Comparison of ENCODE assay signal across 1 cellular context in genomic region chr9:135499326-135500070, GRCh38.
TF ChIP-seq lines count a peak whose summit lies in the region.

No MANE protein-coding gene starts in this region.

TF ChIP-seq in GM12878, 131 proteins besides CTCF, POLR2A, EP300 and RAD21:
- TF ChIP-seq STAT1 (conservative IDR thresholded peaks at IDR 0.05) = no peak
- TF ChIP-seq MXI1 (IDR thresholded peaks at IDR 0.05; ENCODE audit: low read depth, low read length) = peak; percentile 96
- TF ChIP-seq LARP7 (IDR thresholded peaks at IDR 0.05) = 0 out of 2 replicates have a peak, but pooled peaks have one; percentile 24
- no peak for TF ChIP-seq IKZF2 (IDR thresholded peaks at IDR 0.05)
- TF ChIP-seq IKZF1 (conservative IDR thresholded peaks at IDR 0.05) = peak; percentile 21
- peak; percentile 75; the same call in 1 of the 2 replicates for TF ChIP-seq RELB (IDR thresholded peaks at IDR 0.05; ENCODE audit: low read depth)
- no peak for TF ChIP-seq ZNF384 (IDR thresholded peaks at IDR 0.05; ENCODE audit: borderline replicate concordance, low read depth, low read length)
- TF ChIP-seq TBL1XR1 (IDR thresholded peaks at IDR 0.05; ENCODE audit: low read depth, low read length) = peak; percentile 57; the same call in 1 of the 2 replicates
- peak; percentile 50 for TF ChIP-seq ZBTB11 (CRISPR knock-in tag; IDR thresholded peaks at IDR 0.05)
- TF ChIP-seq MEF2B (IDR thresholded peaks at IDR 0.05; ENCODE audit: partially characterized antibody, poor library complexity, severe bottlenecking) = peak; percentile 12
- no peak for TF ChIP-seq FOXK2 (IDR thresholded peaks at IDR 0.05)
- TF ChIP-seq RAD51 (IDR thresholded peaks at IDR 0.05) = peak; percentile 98
- peak; percentile 95 for TF ChIP-seq SIN3A (IDR thresholded peaks at IDR 0.05; ENCODE audit: low read depth, low read length)
- peak; percentile 92 for TF ChIP-seq BMI1 (IDR thresholded peaks at IDR 0.05; ENCODE audit: borderline replicate concordance)
- TF ChIP-seq HCFC1 (IDR thresholded peaks at IDR 0.05; ENCODE audit: low read length) = peak; percentile 54
- TF ChIP-seq SP1 (IDR thresholded peaks at IDR 0.05; ENCODE audit: low read depth, low read length) = peak; percentile 30
- TF ChIP-seq PRDM15 (CRISPR knock-in tag; IDR thresholded peaks at IDR 0.05) = 0 out of 2 replicates have a peak, but pooled peaks have one; percentile 38
- TF ChIP-seq USF1 (IDR thresholded peaks at IDR 0.05; ENCODE audit: borderline replicate concordance, extremely low read length, insufficient read depth, low read depth, low read length) = peak; percentile 97
- TF ChIP-seq BHLHE40 (IDR thresholded peaks at IDR 0.05; ENCODE audit: borderline replicate concordance in 1 of 2, low read depth in 2 of 2, low read length in 1 of 2) = peak; percentile 80 to 98
- no peak for TF ChIP-seq SMARCA5 (IDR thresholded peaks at IDR 0.05)
- peak; percentile 69; the same call in 1 of the 2 replicates for TF ChIP-seq ATF3 (IDR thresholded peaks at IDR 0.05; ENCODE audit: borderline replicate concordance, extremely low read depth, low read depth, low read length)
- TF ChIP-seq MEF2A (IDR thresholded peaks at IDR 0.05; ENCODE audit: insufficient read depth, low read depth, low read length) = no peak
- TF ChIP-seq NKRF (conservative IDR thresholded peaks at IDR 0.05) = peak; percentile 94
- peak; percentile 26; the same call in 1 of the 2 replicates for TF ChIP-seq BACH1 (IDR thresholded peaks at IDR 0.05; ENCODE audit: borderline replicate concordance)
- TF ChIP-seq USF2 (IDR thresholded peaks at IDR 0.05; ENCODE audit: borderline replicate concordance, low read depth, low read length) = peak; percentile 89
- TF ChIP-seq GATAD2B (conservative IDR thresholded peaks at IDR 0.05; ENCODE audit: low read depth) = 0 out of 2 replicates have a peak, but pooled peaks have one; percentile 7
- TF ChIP-seq SMAD5 (IDR thresholded peaks at IDR 0.05; ENCODE audit: low read depth) = no peak
- TF ChIP-seq MAX (IDR thresholded peaks at IDR 0.05; ENCODE audit: low read depth, low read length) = peak; percentile 92
- peak; percentile 85 for TF ChIP-seq ZBTB4 (CRISPR knock-in tag; IDR thresholded peaks at IDR 0.05)
- peak in 1 of 2 experiments; percentile 40; a peak in 1 of 3 replicates for TF ChIP-seq EGR1 (IDR thresholded peaks at IDR 0.05; ENCODE audit: borderline replicate concordance in 1 of 2, low read depth in 2 of 2, low read length in 2 of 2)
- no peak for TF ChIP-seq ZNF622 (IDR thresholded peaks at IDR 0.05)
- TF ChIP-seq ZSCAN29 (IDR thresholded peaks at IDR 0.05) = 0 out of 2 replicates have a peak, but pooled peaks have one; percentile 6
- TF ChIP-seq YY1 (IDR thresholded peaks at IDR 0.05; ENCODE audit: low read depth, low read length) = peak; percentile 80
